ENCODE assay signal across 19 cellular contexts in genomic region chr1:153733970-153734369, GRCh38. TPM values are rescaled to one million over a fixed set of nuclear protein-coding genes. Genes with fewer than 3 reads are reported as not detected.
A peak's percentile ranks its signal among the peaks of the same experiment; 100 is the strongest.
DNase-seq lines count a peak whose midpoint lies in the region; ATAC-seq, FAIRE-seq and TF ChIP-seq lines count a peak whose summit lies in the region.
"Had no signal": no experiment of that assay in that cellular context is flagged by ENCODE, and none has a peak within 500 bp of the region (broad histone marks: within the 10 kb centered on the region; RNA-seq: fewer than 3 reads in every experiment).

No MANE protein-coding gene starts in this region.

- CTCF ChIA-PET in HepG2 (lab: Yijun Ruan, JAX; ENCODE audit: low intra/inter-chr PET ratio, low total read pairs), result no interaction called here

- FAIRE-seq in HepG2 (lab: Jason Lieb, UNC), result no peak

- peak overlapping the region; percentile 78 to 95 (median 84) for H3K27ac Mint-ChIP-seq in nephron

- no TSS peak for BruUV-seq in HepG2 (replicated peaks; lab: Mats Ljungman, UMichigan)

- in situ Hi-C loops in HepG2 (cut with HindIII; ENCODE audit: extremely low pct_ligation_motif_present, low pct_unique_long_range_greater_than_20kb), result no loop called here

- WGBS in right lobe of liver (ENCODE audit: insufficient coverage, low coverage, low lambda C conversion rate, missing lambda C conversion rate), result 17% methylated on average over 1 of the region's 1 CpG
- 55% methylated on average over 1 of the region's 1 CpG for WGBS in HepG2 (ENCODE audit: low lambda C conversion rate)

- peaks cover 32% of the 10 kb centered on the region for H3K4me1 Mint-ChIP-seq in nephron

- H3K36me3 ChIP-seq in right lobe of liver (peaks cover 0 to under 1% (median 0%) of the 10 kb centered on the region in 4 donors), HepG2 (replicated peaks in 1 of 2; ENCODE audit: control insufficient read depth in 1 of 2, insufficient read depth in 2 of 2, low read length in 2 of 2) (no peaks in the 10 kb centered on the region)
- H3K36me3 ChIP-seq: ovary had no signal

- no peaks in the 10 kb centered on the region for H3K9me3 Mint-ChIP-seq in nephron

- TF ChIP-seq RAD21 in HepG2 (CRISPR knock-in tag; IDR thresholded peaks at IDR 0.05), result no peak

- peaks cover 28% of the 10 kb centered on the region for H3K36me3 Mint-ChIP-seq in nephron (ENCODE audit: low read depth)

- no peaks in the 10 kb centered on the region for H3K27me3 Mint-ChIP-seq in nephron (ENCODE audit: low read depth)

- H3K4me3 ChIP-seq in right lobe of liver (no peak overlapping the region), HepG2 (replicated peaks in 1 of 3; ENCODE audit: insufficient read depth in 1 of 3, low read depth in 2 of 3, low read length in 3 of 3) (no peak overlapping the region)
- H3K4me3 ChIP-seq: HAP-1, lung, ovary had no signal

- no peak overlapping the region for H2AFZ ChIP-seq in HepG2 (ENCODE audit: low read length)

- TF ChIP-seq POLR2A in right lobe of liver (IDR thresholded peaks at IDR 0.05) (no peak), HepG2 (IDR thresholded peaks at IDR 0.05; ENCODE audit: insufficient read depth in 1 of 2, low read depth in 2 of 2, low read length in 2 of 2) (no peak)

- no peak overlapping the region for H3K4me2 ChIP-seq in HepG2 (ENCODE audit: low read depth, low read length)

- H3K27me3 ChIP-seq in right lobe of liver, result no peaks in the 10 kb centered on the region
- no peaks in the 10 kb centered on the region for H3K27me3 ChIP-seq in HepG2 (ENCODE audit: control insufficient read depth in 1 of 2, insufficient read depth in 2 of 2, low read length in 2 of 2)
- H3K27me3 ChIP-seq: BE2C, ovary had no signal

- no peak overlapping the region for H3K9ac ChIP-seq in HepG2 (ENCODE audit: insufficient read depth, low read depth, low read length)

- POLR2A ChIA-PET in HepG2 (lab: Yijun Ruan, JAX), result no interaction called here

- TF ChIP-seq CTCF in right lobe of liver (IDR thresholded peaks at IDR 0.05) (no peak), HepG2 (CRISPR knock-in tag; IDR thresholded peaks at IDR 0.05) (no peak), VCaP (conservative IDR thresholded peaks at IDR 0.05) (no peak), nephron (IDR thresholded peaks at IDR 0.05; ENCODE audit: unreplicated experiment in 3 of 3) (no peak)

- peaks cover 7% of the 10 kb centered on the region for H3K79me2 ChIP-seq in HepG2 (ENCODE audit: insufficient read depth, low read length)

- H3K27ac ChIP-seq in right lobe of liver, result no peak overlapping the region
- no peak overlapping the region for H3K27ac ChIP-seq in HepG2 (ENCODE audit: extremely low read length, insufficient read depth, low read length)
- peak overlapping the region; percentile 76 for H3K27ac ChIP-seq in VCaP
- H3K27ac ChIP-seq: ovary had no signal

- peak in 3 of 4 donors; percentile 36 to 59 (median 56) for ATAC-seq in right lobe of liver
- ATAC-seq in HepG2, result no peak
- ATAC-seq in GM19452 (IDR thresholded peaks at IDR 0.05; ENCODE audit: unreplicated experiment), result no peak
- no peak for ATAC-seq in HG03135 (IDR thresholded peaks at IDR 0.05; ENCODE audit: unreplicated experiment)
- ATAC-seq: stimulated activated naive CD8-positive, alpha-beta T cell treated with anti-CD3 and anti-CD28 coated beads, Interleukin-15, Interleukin-2, amounts not matched to agents 100 U/mL and 50 U/mL, for 24 hours had no signal

- H3K4me3 Mint-ChIP-seq in nephron, result no peak overlapping the region

- TF ChIP-seq EP300 in HepG2 (IDR thresholded peaks at IDR 0.05; ENCODE audit: low read depth in 2 of 2, low read length in 2 of 2) (no peak), HepG2 (CRISPR knock-in tag; IDR thresholded peaks at IDR 0.05; ENCODE audit: borderline replicate concordance) (no peak)

- intact Hi-C loops in right lobe of liver (cut with DNase I) (no loop called here), HepG2 (cut with micrococcal nuclease; ENCODE audit: unreplicated experiment) (no loop called here)

- no peaks in the 10 kb centered on the region for H4K20me1 ChIP-seq in HepG2 (ENCODE audit: insufficient read depth, low read length)

- H3K9me3 ChIP-seq in right lobe of liver (no peaks in the 10 kb centered on the region), HepG2 (ENCODE audit: low read length) (no peaks in the 10 kb centered on the region)
- H3K9me3 ChIP-seq: BE2C, HAP-1, ovary had no signal

- DNase-seq in right lobe of liver, result no peak
- no peak for DNase-seq in HepG2 (ENCODE audit: low spot score)
- DNase-seq in COLO829 (ENCODE audit: low spot score), result no peak
- DNase-seq in SW 1271 (lab: John Stamatoyannopoulos, UW), result no peak
- DNase-seq: activated CD4-positive, alpha-beta T cell treated with anti-CD3 and anti-CD28 coated beads, Interleukin-2, amount 50 U/mL, for 1 hour; activated gamma-delta T cell; BE2C; EL; head of caudate nucleus; NCI-H1048; ovary; stimulated activated CD4-positive, alpha-beta T cell treated with anti-CD3 and anti-CD28 coated beads, Interleukin-2, amount 100 ng/mL, for 48 hours; stimulated activated naive CD8-positive, alpha-beta T cell treated with anti-CD3 and anti-CD28 coated beads, Interleukin-15, Interleukin-2, amounts not matched to agents 100 U/mL and 50 U/mL, for 24 hours had no signal

- H3K4me1 ChIP-seq in right lobe of liver, result peaks cover 0 to 28% (median 5%) of the 10 kb centered on the region in 4 donors
- peaks cover 38% of the 10 kb centered on the region for H3K4me1 ChIP-seq in HepG2 (ENCODE audit: insufficient read depth, low read length)
- H3K4me1 ChIP-seq: BE2C had no signal

RNA-seq across cellular contexts. Expression of gene INTS3, which starts 6.1 kb away (rescaled TPM):
- total RNA-seq in right lobe of liver (10 to 100 TPM; 16.5 to 29.1 (median 22.6) TPM), HepG2 (2016; rRNA removed; fragmentation: Illumina TruSeq; extraction: Trizol) (14.7 and 17.2 TPM in 2 replicates)
- 6.7 TPM in 2 replicates for total RNA-seq in HepG2 (2016; cell fraction: cytosol; rRNA removed; fragmentation: Illumina TruSeq; extraction: Trizol; ENCODE audit: low read depth)
- total RNA-seq in HepG2 (2016; cell fraction: insoluble cytoplasmic fraction; rRNA removed; fragmentation: Illumina TruSeq; extraction: Trizol), result 12.6 and 16.4 TPM in 2 replicates
- 7.1 and 7.2 TPM in 2 replicates for total RNA-seq in HepG2 (2016; cell fraction: membrane; rRNA removed; fragmentation: Illumina TruSeq; extraction: Trizol)
- 23.2 and 23.6 TPM in 2 replicates for total RNA-seq in HepG2 (2016; cell fraction: nucleus; rRNA removed; fragmentation: Illumina TruSeq; extraction: Trizol)
- 27.2 and 28.2 TPM in 2 replicates for polyA plus RNA-seq in HepG2 (2011; rRNA removed)
- polyA plus RNA-seq in HepG2 (2011; cell fraction: cytosol; rRNA removed), result 8.2 TPM in 2 replicates
- polyA plus RNA-seq in HepG2 (2011; cell fraction: nucleus; rRNA removed), result 142 and 147 TPM in 2 replicates
- polyA plus RNA-seq in HepG2 (2012), result 16.7 and 18.0 TPM in 2 replicates
- polyA plus RNA-seq in HepG2 (2016; cell fraction: cytosol; fragmentation: Illumina TruSeq; extraction: Trizol; ENCODE audit: low read depth), result 1.3 and 1.4 TPM in 2 replicates
- 12.9 and 15.4 TPM in 2 replicates for polyA plus RNA-seq in HepG2 (2016; cell fraction: insoluble cytoplasmic fraction; fragmentation: Illumina TruSeq; extraction: Trizol; ENCODE audit: low read depth)
- 2.8 and 3.9 TPM in 2 replicates for polyA plus RNA-seq in HepG2 (2016; cell fraction: membrane; fragmentation: Illumina TruSeq; extraction: Trizol; ENCODE audit: low read depth)
- 58.6 and 63.7 TPM in 2 replicates for polyA plus RNA-seq in HepG2 (2016; cell fraction: nucleus; fragmentation: Illumina TruSeq; extraction: Trizol; ENCODE audit: insufficient read depth, low read depth)
- polyA minus RNA-seq in HepG2 (2011; rRNA and poly(A)+ RNA removed; ENCODE audit: low replicate concordance), result 33.3 and 85.9 TPM in 2 replicates
- polyA minus RNA-seq in HepG2 (2011; cell fraction: cytosol; rRNA and poly(A)+ RNA removed), result 9.0 and 10.7 TPM in 2 replicates
- polyA minus RNA-seq in HepG2 (2011; cell fraction: nucleus; rRNA and poly(A)+ RNA removed), result 39.5 and 49.7 TPM in 2 replicates

RNA-seq across cellular contexts. Expression of gene SLC27A3, which starts 41.2 kb away (rescaled TPM):
- total RNA-seq in right lobe of liver (10 to 100 TPM; 25.4 to 50.4 (median 36.9) TPM), HepG2 (2016; rRNA removed; fragmentation: Illumina TruSeq; extraction: Trizol) (1.3 and 4.3 TPM in 2 replicates)
- 0.88 and 1.3 TPM in 2 replicates for total RNA-seq in HepG2 (2016; cell fraction: cytosol; rRNA removed; fragmentation: Illumina TruSeq; extraction: Trizol; ENCODE audit: low read depth)
- 1.2 and 3.2 TPM in 2 replicates for total RNA-seq in HepG2 (2016; cell fraction: insoluble cytoplasmic fraction; rRNA removed; fragmentation: Illumina TruSeq; extraction: Trizol)
- 0.86 and 1.1 TPM in 2 replicates for total RNA-seq in HepG2 (2016; cell fraction: membrane; rRNA removed; fragmentation: Illumina TruSeq; extraction: Trizol)
- total RNA-seq in HepG2 (2016; cell fraction: nucleus; rRNA removed; fragmentation: Illumina TruSeq; extraction: Trizol), result 3.7 and 6.2 TPM in 2 replicates
- polyA plus RNA-seq in HepG2 (2011; rRNA removed), result 5.2 and 10.3 TPM in 2 replicates
- 4.1 and 5.0 TPM in 2 replicates for polyA plus RNA-seq in HepG2 (2011; cell fraction: cytosol; rRNA removed)
- polyA plus RNA-seq in HepG2 (2011; cell fraction: nucleus; rRNA removed), result 17.3 and 21.3 TPM in 2 replicates
- polyA plus RNA-seq in HepG2 (2012), result 4.4 and 4.5 TPM in 2 replicates
- polyA plus RNA-seq in HepG2 (2016; cell fraction: cytosol; fragmentation: Illumina TruSeq; extraction: Trizol; ENCODE audit: low read depth), result 1.1 and 1.5 TPM in 2 replicates
- 1.5 and 2.9 TPM in 2 replicates for polyA plus RNA-seq in HepG2 (2016; cell fraction: insoluble cytoplasmic fraction; fragmentation: Illumina TruSeq; extraction: Trizol; ENCODE audit: low read depth)
- 1.1 and 1.2 TPM in 2 replicates for polyA plus RNA-seq in HepG2 (2016; cell fraction: membrane; fragmentation: Illumina TruSeq; extraction: Trizol; ENCODE audit: low read depth)
- 17.9 and 19.1 TPM in 2 replicates for polyA plus RNA-seq in HepG2 (2016; cell fraction: nucleus; fragmentation: Illumina TruSeq; extraction: Trizol; ENCODE audit: insufficient read depth, low read depth)
- 8.8 and 82.9 TPM in 2 replicates for polyA minus RNA-seq in HepG2 (2011; rRNA and poly(A)+ RNA removed; ENCODE audit: low replicate concordance)
- polyA minus RNA-seq in HepG2 (2011; cell fraction: cytosol; rRNA and poly(A)+ RNA removed), result 3.7 and 4.7 TPM in 2 replicates
- polyA minus RNA-seq in HepG2 (2011; cell fraction: nucleus; rRNA and poly(A)+ RNA removed), result 3.1 TPM in 2 replicates

RNA-seq across cellular contexts. Expression of gene NPR1, which starts 55.5 kb away (rescaled TPM):
- 10 to 100 TPM in 1 of 6 experiments, 1 to 10 TPM in 5; 5.0 to 14.4 (median 5.7) TPM for total RNA-seq in right lobe of liver
- total RNA-seq in HepG2 (2016; rRNA removed; fragmentation: Illumina TruSeq; extraction: Trizol), result not detected in 2 replicates
- total RNA-seq in HepG2 (2016; cell fraction: cytosol; rRNA removed; fragmentation: Illumina TruSeq; extraction: Trizol; ENCODE audit: low read depth), result not detected in 2 replicates
- not detected in 2 replicates for total RNA-seq in HepG2 (2016; cell fraction: insoluble cytoplasmic fraction; rRNA removed; fragmentation: Illumina TruSeq; extraction: Trizol)
- total RNA-seq in HepG2 (2016; cell fraction: membrane; rRNA removed; fragmentation: Illumina TruSeq; extraction: Trizol), result not detected in 2 replicates
- not detected in 2 replicates for total RNA-seq in HepG2 (2016; cell fraction: nucleus; rRNA removed; fragmentation: Illumina TruSeq; extraction: Trizol)
- not detected in 2 replicates for polyA plus RNA-seq in HepG2 (2011; rRNA removed)
- polyA plus RNA-seq in HepG2 (2011; cell fraction: cytosol; rRNA removed), result 0.07 TPM in 1 of 2 replicates, not detected in the other
- not detected in 2 replicates for polyA plus RNA-seq in HepG2 (2011; cell fraction: nucleus; rRNA removed)
- not detected in 2 replicates for polyA plus RNA-seq in HepG2 (2012)
- polyA plus RNA-seq in HepG2 (2016; cell fraction: cytosol; fragmentation: Illumina TruSeq; extraction: Trizol; ENCODE audit: low read depth), result not detected in 2 replicates
- not detected in 2 replicates for polyA plus RNA-seq in HepG2 (2016; cell fraction: insoluble cytoplasmic fraction; fragmentation: Illumina TruSeq; extraction: Trizol; ENCODE audit: low read depth)
- polyA plus RNA-seq in HepG2 (2016; cell fraction: membrane; fragmentation: Illumina TruSeq; extraction: Trizol; ENCODE audit: low read depth), result not detected in 2 replicates
- polyA plus RNA-seq in HepG2 (2016; cell fraction: nucleus; fragmentation: Illumina TruSeq; extraction: Trizol; ENCODE audit: insufficient read depth, low read depth), result not detected in 2 replicates
- polyA minus RNA-seq in HepG2 (2011; rRNA and poly(A)+ RNA removed; ENCODE audit: low replicate concordance), result 106 TPM in 1 of 2 replicates, not detected in the other
- polyA minus RNA-seq in HepG2 (2011; cell fraction: cytosol; rRNA and poly(A)+ RNA removed), result 0.10 and 0.26 TPM in 2 replicates
- polyA minus RNA-seq in HepG2 (2011; cell fraction: nucleus; rRNA and poly(A)+ RNA removed), result 0.13 TPM in 1 of 2 replicates, not detected in the other

Comparison
In these comparisons a context has a peak if more than half of its experiments do, and no peak if none do; other contexts are left out.
1. ATAC-seq: peak in right lobe of liver (3 of 4); none in HepG2 (single experiment), GM19452 (single experiment) and HG03135 (single experiment).